ENCODE assay signal across 1 cellular context in genomic region chr12:121990692-121991603, GRCh38.
A peak's percentile ranks its signal among the peaks of the same experiment; 100 is the strongest.
TF ChIP-seq lines count a peak whose summit lies in the region.

No MANE protein-coding gene starts in this region.

TF ChIP-seq in GM12878, 131 proteins besides CTCF, POLR2A, EP300 and RAD21 (continued from another document and continues in another):
- TF ChIP-seq USF2 (IDR thresholded peaks at IDR 0.05; ENCODE audit: borderline replicate concordance, low read depth, low read length) (peak; percentile 65), HSF1 (IDR thresholded peaks at IDR 0.05; ENCODE audit: low read depth, low read length) (no peak), RELB (IDR thresholded peaks at IDR 0.05; ENCODE audit: low read depth) (peak; percentile 86), ZBTB33 (IDR thresholded peaks at IDR 0.05) (no peak), IKZF1 (conservative IDR thresholded peaks at IDR 0.05) (peak; percentile 76), ZNF592 (IDR thresholded peaks at IDR 0.05) (no peak), IRF3 (IDR thresholded peaks at IDR 0.05) (no peak), E4F1 (IDR thresholded peaks at IDR 0.05; ENCODE audit: borderline replicate concordance, partially characterized antibody) (no peak), RBBP5 (conservative IDR thresholded peaks at IDR 0.05) (no peak), RCOR1 (conservative IDR thresholded peaks at IDR 0.05; ENCODE audit: low read depth, low read length) (no peak), PBX3 (IDR thresholded peaks at IDR 0.05; ENCODE audit: insufficient replicate concordance, low read depth, low read length) (no peak), SIN3A (IDR thresholded peaks at IDR 0.05; ENCODE audit: low read depth, low read length) (no peak), ZNF24 (IDR thresholded peaks at IDR 0.05) (peak; percentile 86; the same call in 1 of the 2 replicates), EZH2 (IDR thresholded peaks at IDR 0.05; ENCODE audit: borderline replicate concordance, control insufficient read depth, low read depth, low read length) (0 out of 2 replicates have a peak, but pooled peaks have one; percentile 67), NBN (IDR thresholded peaks at IDR 0.05) (peak; percentile 61; the same call in 1 of the 2 replicates), MAX (IDR thresholded peaks at IDR 0.05; ENCODE audit: low read depth, low read length) (no peak), ATF2 (IDR thresholded peaks at IDR 0.05; ENCODE audit: low read length) (peak; percentile 86), HDAC6 (IDR thresholded peaks at IDR 0.05; ENCODE audit: unreplicated experiment) (no peak), ZNF687 (IDR thresholded peaks at IDR 0.05) (no peak), POLR2AphosphoS2 (IDR thresholded peaks at IDR 0.05; ENCODE audit: low read depth, low read length) (no peak), CBX5 (IDR thresholded peaks at IDR 0.05; ENCODE audit: low read depth) (0 out of 2 replicates have a peak, but pooled peaks have one; percentile 19), RELA (IDR thresholded peaks at IDR 0.05; ENCODE audit: borderline replicate concordance, partially characterized antibody) (peak; percentile 69), NRF1 (conservative IDR thresholded peaks at IDR 0.05; ENCODE audit: low read depth, low read length) (no peak), ZNF274 (IDR thresholded peaks at IDR 0.05; ENCODE audit: insufficient read depth, insufficient read length) (no peak), TBL1XR1 (IDR thresholded peaks at IDR 0.05; ENCODE audit: low read depth, low read length) (peak; percentile 75; the same call in 1 of the 2 replicates), MLLT1 (IDR thresholded peaks at IDR 0.05) (0 out of 2 replicates have a peak, but pooled peaks have one; percentile 24)
